Comparison of ENCODE assay signal across 28 cellular contexts in the genomic region with DNA sequence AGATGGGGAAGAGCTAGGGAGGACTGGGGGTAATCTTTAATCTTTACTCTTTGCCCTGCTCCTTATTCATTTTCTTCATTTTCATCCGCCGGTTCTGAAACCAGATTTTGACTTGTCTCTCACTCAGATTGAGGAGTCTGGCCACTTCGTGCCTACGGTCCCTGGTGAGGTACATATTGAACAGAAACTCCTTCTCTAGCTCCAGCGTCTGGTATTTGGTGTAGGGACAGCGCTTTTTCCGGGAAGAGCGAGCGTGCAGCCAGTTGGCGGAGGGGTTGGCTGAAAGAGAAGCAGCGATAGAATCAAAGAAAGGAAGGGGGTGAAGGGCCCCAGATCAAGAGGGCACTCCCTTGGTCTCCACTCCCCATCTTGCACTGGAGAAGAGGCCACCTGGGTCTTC. TPM values are rescaled to one million over a fixed set of nuclear protein-coding genes. Genes with fewer than 3 reads are reported as not detected.
"Had no signal": no experiment of that assay in that cellular context is flagged by ENCODE, and none has a peak within 500 bp of the region (broad histone marks: within the 10 kb centered on the region; RNA-seq: fewer than 3 reads in every experiment).

No MANE protein-coding gene starts in this region.

- H3K36me3 Mint-ChIP-seq: activated naive CD8-positive, alpha-beta T cell treated with anti-CD3 and anti-CD28 coated beads for 36 hours; natural killer cell treated with Interleukin-12 subunit alpha and Interleukin-12 subunit beta and Interleukin-15 and Interleukin-18, amount 100 ng/mL, for 72 hours; WTC11 had no signal

- H3K9me3 ChIP-seq: heart right ventricle, right lobe of liver, stomach, suprapubic skin, tibial nerve, uterus had no signal

- DNase-seq: activated CD8-positive, alpha-beta memory T cell treated with anti-CD3 and anti-CD28 coated beads for 24 hours; activated CD8-positive, alpha-beta memory T cell treated with anti-CD3 and anti-CD28 coated beads, Interleukin-2, amount 50 U/mL, for 48 hours; activated naive CD4-positive, alpha-beta T cell; activated naive CD8-positive, alpha-beta T cell treated with anti-CD3 and anti-CD28 coated beads for 36 hours; activated T-cell treated with anti-CD3 and anti-CD28 coated beads, Interleukin-2, amount 50 U/mL, for 4 hours; cortex of kidney; endodermal cell; heart right ventricle; kidney glomerular epithelial cell; nucleus accumbens; right lobe of liver; stimulated activated CD4-positive, alpha-beta T cell treated with anti-CD3 and anti-CD28 coated beads, Interleukin-2, amount 100 ng/mL, for 24 hours; stomach; T-helper 9 cell; uterus had no signal

- H3K4me3 ChIP-seq: heart right ventricle, right lobe of liver, skin epidermis, stomach, suprapubic skin, tibial nerve, uterus had no signal

- H3K27ac ChIP-seq: heart right ventricle, right lobe of liver, skin epidermis, stomach, suprapubic skin, tibial nerve, uterus had no signal

- H3K4me3 Mint-ChIP-seq: activated naive CD8-positive, alpha-beta T cell treated with anti-CD3 and anti-CD28 coated beads for 36 hours; activated T-cell treated with anti-CD3 and anti-CD28 coated beads, Interleukin-2, amount 50 U/mL, for 4 hours; endodermal cell; natural killer cell treated with Interleukin-12 subunit alpha and Interleukin-12 subunit beta and Interleukin-15 and Interleukin-18, amount 100 ng/mL, for 72 hours; stimulated activated effector memory CD8-positive, alpha-beta T cell treated with anti-CD3 and anti-CD28 coated beads, Interleukin-12 subunit alpha, Interleukin-12 subunit beta, amount 100 ng/mL, for 72 hours; WTC11 had no signal

- FAIRE-seq: astrocyte had no signal

- H3K27ac Mint-ChIP-seq: activated naive CD8-positive, alpha-beta T cell treated with anti-CD3 and anti-CD28 coated beads for 36 hours; activated T-helper 2 cell treated with anti-CD3 and anti-CD28 coated beads, Interferon-gamma antibody, Interleukin-2, Interleukin-4, amounts not matched to agents 10 μg/mL and 5 μg/mL and 100 μg/mL, durations not matched to agents 14 hours and 24 hours and 36 hours; endodermal cell; natural killer cell treated with Interleukin-12 subunit alpha and Interleukin-12 subunit beta and Interleukin-15 and Interleukin-18, amount 100 ng/mL, for 72 hours; stimulated activated effector memory CD8-positive, alpha-beta T cell treated with anti-CD3 and anti-CD28 coated beads, Interleukin-12 subunit alpha, Interleukin-12 subunit beta, amount 100 ng/mL, for 72 hours; WTC11 had no signal

- ATAC-seq: activated T-cell treated with anti-CD3 and anti-CD28 coated beads, Interleukin-2, amount 50 U/mL, for 4 hours; heart right ventricle; natural killer cell treated with Interleukin-12 subunit alpha and Interleukin-12 subunit beta and Interleukin-15 and Interleukin-18, amount 100 ng/mL, for 72 hours; right lobe of liver; stimulated activated effector memory CD8-positive, alpha-beta T cell treated with anti-CD3 and anti-CD28 coated beads, Interleukin-12 subunit alpha, Interleukin-12 subunit beta, amount 100 ng/mL, for 72 hours; WTC11 had no signal

- H3K9me3 Mint-ChIP-seq: activated naive CD8-positive, alpha-beta T cell treated with anti-CD3 and anti-CD28 coated beads for 36 hours; activated T-cell treated with anti-CD3 and anti-CD28 coated beads, Interleukin-2, amount 50 U/mL, for 4 hours; activated T-helper 2 cell treated with anti-CD3 and anti-CD28 coated beads, Interferon-gamma antibody, Interleukin-2, Interleukin-4, amounts not matched to agents 10 μg/mL and 5 μg/mL and 100 μg/mL, durations not matched to agents 14 hours and 24 hours and 36 hours; endodermal cell; natural killer cell treated with Interleukin-12 subunit alpha and Interleukin-12 subunit beta and Interleukin-15 and Interleukin-18, amount 100 ng/mL, for 72 hours; stimulated activated effector memory CD8-positive, alpha-beta T cell treated with anti-CD3 and anti-CD28 coated beads, Interleukin-12 subunit alpha, Interleukin-12 subunit beta, amount 100 ng/mL, for 72 hours; WTC11 had no signal

- H3K36me3 ChIP-seq: heart right ventricle, right lobe of liver, stomach, suprapubic skin, tibial nerve, uterus had no signal

RNA-seq across cellular contexts. Expression of a gene that starts 3.3 kb away (rescaled TPM):
- total RNA-seq: bronchial epithelial cell, endodermal cell, fibroblast of villous mesenchyme, heart right ventricle, liver, right lobe of liver had no signal
- polyA plus RNA-seq: heart right ventricle, liver, stomach had no signal

RNA-seq across cellular contexts. Expression of a gene that starts 7.8 kb away (rescaled TPM):
- total RNA-seq: activated naive CD8-positive, alpha-beta T cell treated with anti-CD3 and anti-CD28 coated beads for 36 hours; activated T-helper 2 cell treated with anti-CD3 and anti-CD28 coated beads, Interferon-gamma antibody, Interleukin-2, Interleukin-4, amounts not matched to agents 10 μg/mL and 5 μg/mL and 100 μg/mL, durations not matched to agents 14 hours and 24 hours and 36 hours; astrocyte; bronchial epithelial cell; cerebellum; endodermal cell; fibroblast of villous mesenchyme; liver; natural killer cell treated with Interleukin-12 subunit alpha and Interleukin-12 subunit beta and Interleukin-15 and Interleukin-18, amount 100 ng/mL, for 72 hours; right lobe of liver; suprapubic skin; T-helper 1 cell treated with Interleukin-12 subunit alpha and Interleukin-12 subunit beta and Interleukin-4 antibody, amounts not matched to agents 30 ng/mL and 1 ng/mL, for 36 hours; WTC11 had no signal
- polyA plus RNA-seq: heart right ventricle, liver had no signal

RNA-seq across cellular contexts. Expression of a gene that starts 12.0 kb away (rescaled TPM):
- total RNA-seq: astrocyte, bronchial epithelial cell, cerebellum, endodermal cell, WTC11 had no signal

RNA-seq across cellular contexts. Expression of a gene that starts 18.1 kb away (rescaled TPM):
- total RNA-seq: activated naive CD8-positive, alpha-beta T cell treated with anti-CD3 and anti-CD28 coated beads for 36 hours; astrocyte; bronchial epithelial cell; cerebellum; endodermal cell; WTC11 had no signal

RNA-seq across cellular contexts. Expression of a gene that starts 29.3 kb away (rescaled TPM):
- total RNA-seq: activated naive CD8-positive, alpha-beta T cell treated with anti-CD3 and anti-CD28 coated beads for 36 hours; activated T-helper 2 cell treated with anti-CD3 and anti-CD28 coated beads, Interferon-gamma antibody, Interleukin-2, Interleukin-4, amounts not matched to agents 10 μg/mL and 5 μg/mL and 100 μg/mL, durations not matched to agents 14 hours and 24 hours and 36 hours; astrocyte; bronchial epithelial cell; cerebellum; endodermal cell; WTC11 had no signal
